In genomic region chr17:70261170-70261569, GRCh38 we compare ENCODE assay signal across 22 cellular contexts.
"Had no signal": no experiment of that assay in that cellular context is flagged by ENCODE, and none has a peak within 500 bp of the region (broad histone marks: within the 10 kb centered on the region; RNA-seq: fewer than 3 reads in every experiment).

No MANE protein-coding gene starts in this region.

- H3K27ac ChIP-seq: HL-60, KMS-11, SJSA1 had no signal

- DNase-seq: Kasumi-1, NCI-H1092 treated with DMSO at 0.1 percent for 48 hours, NCI-H1436, NCI-H187, NCI-H2029, NCI-H2081 treated with DMSO at 0.1 percent for 48 hours, NCI-H2171, NCI-H226, NCI-H446, NCI-H510A, NCI-H524 treated with DMSO at 0.1 percent for 48 hours, NCI-H69, NCI-H774, Right ventricle myocardium superior, RPMI8226, SIG-M5, SK-N-SH, SW 1271 had no signal

- H3K4me3 ChIP-seq: K562, SJSA1 had no signal

- ATAC-seq: K562 had no signal

- H3K27me3 ChIP-seq: SJSA1 had no signal
